Comparison of ENCODE assay signal across 22 cellular contexts in the genomic region with DNA sequence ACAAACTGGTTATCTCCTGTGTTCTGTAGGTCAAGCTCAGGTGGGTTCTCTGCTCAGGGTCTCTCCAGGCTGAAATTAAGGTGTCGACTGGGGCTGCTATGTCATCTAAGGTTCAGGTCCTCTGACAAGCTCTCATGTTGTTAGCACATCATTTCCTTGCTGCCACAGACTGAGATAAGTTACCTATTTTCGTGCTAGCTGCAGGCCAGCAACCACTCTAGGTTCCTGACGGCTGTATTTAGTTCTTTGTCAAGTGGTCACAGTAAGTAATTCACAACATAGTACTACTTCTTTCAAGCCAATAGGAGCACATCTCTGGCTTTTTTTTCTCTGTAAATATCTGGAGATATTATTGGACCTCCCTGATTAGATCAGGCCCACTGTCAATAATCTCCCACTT.
"Had no signal": no experiment of that assay in that cellular context is flagged by ENCODE, and none has a peak within 500 bp of the region (broad histone marks: within the 10 kb centered on the region; RNA-seq: fewer than 3 reads in every experiment).

No MANE protein-coding gene starts in this region.

- H3K27ac ChIP-seq: pancreas, prostate gland, right lobe of liver, tibial nerve, uterus had no signal

- DNase-seq: hypothalamus; immature natural killer cell; kidney; naive thymus-derived CD8-positive, alpha-beta T cell; nucleus accumbens; pancreas; posterior cingulate gyrus; retina; right lobe of liver; stimulated activated CD4-positive, alpha-beta T cell treated with anti-CD3 and anti-CD28 coated beads, Interleukin-1b, Interleukin-23, amount 100 ng/mL, for 48 hours; stimulated activated CD4-positive, alpha-beta T cell treated with anti-CD3 and anti-CD28 coated beads, Interleukin-2, amount 100 ng/mL, for 48 hours; stimulated activated CD4-positive, alpha-beta T cell treated with anti-CD3 and anti-CD28 coated beads, Interleukin-4, amount 100 ng/mL, for 4 hours; stimulated activated CD8-positive, alpha-beta memory T cell treated with anti-CD3 and anti-CD28 coated beads, Interleukin-4, amount 100 ng/mL, for 48 hours; stimulated activated naive CD4-positive, alpha-beta T cell treated with Interleukin-2 at 50 U/mL for 16 hours; stimulated activated naive CD8-positive, alpha-beta T cell treated with anti-CD3 and anti-CD28 coated beads, Interleukin-15, amount 100 ng/mL, for 72 hours; substantia nigra; uterus had no signal

- H3K27me3 ChIP-seq: pancreas, right lobe of liver, tibial nerve, uterus had no signal

- H3K4me3 ChIP-seq: pancreas, prostate gland, right lobe of liver, smooth muscle cell, tibial nerve, uterus had no signal

- H3K4me1 ChIP-seq: pancreas, prostate gland, tibial nerve, uterus had no signal

- ATAC-seq: left lobe of liver; naive thymus-derived CD8-positive, alpha-beta T cell; pancreas; right lobe of liver; stimulated activated memory B cell treated with anti-CD40 and anti-IgM and Interleukin-4, amounts not matched to agents 10 μg/mL and 1 μg/mL and 100 μg/mL, for 72 hours; stimulated activated naive CD8-positive, alpha-beta T cell treated with anti-CD3 and anti-CD28 coated beads, Interleukin-15, amount 100 ng/mL, for 72 hours had no signal

- H3K9me3 ChIP-seq: pancreas, prostate gland, right lobe of liver, uterus had no signal

- H3K36me3 ChIP-seq: pancreas, prostate gland, right lobe of liver, tibial nerve, uterus had no signal
